In genomic region chr2:44267269-44268258, GRCh38 we compare ENCODE assay signal across 11 cellular contexts. TPM values are rescaled to one million over a fixed set of nuclear protein-coding genes. Genes with fewer than 3 reads are reported as not detected.
DNase-seq lines count a peak whose midpoint lies in the region; ATAC-seq, FAIRE-seq and TF ChIP-seq lines count a peak whose summit lies in the region.
"Had no signal": no experiment of that assay in that cellular context is flagged by ENCODE, and none has a peak within 500 bp of the region (broad histone marks: within the 10 kb centered on the region; RNA-seq: fewer than 3 reads in every experiment).

No MANE protein-coding gene starts in this region.

- CTCF ChIA-PET in GM10248 (lab: Yijun Ruan, JAX): interaction anchor here (1.5 to 3.7 kb wide), 2 partner anchors 24 to 28 kb away, joined by 4 to 9 read pairs; no protein-coding TSS in a partner anchor

- no peaks in the 10 kb centered on the region for H4K20me1 ChIP-seq in GM23248 (ENCODE audit: insufficient read depth)

- peak overlapping the region; percentile 43 for H3K4me2 ChIP-seq in GM23248 (ENCODE audit: unreplicated experiment)

- no peak for ATAC-seq in HG03457 (IDR thresholded peaks at IDR 0.05; ENCODE audit: unreplicated experiment)
- no peak for ATAC-seq in GM18909 (IDR thresholded peaks at IDR 0.05; ENCODE audit: poor library complexity, unreplicated experiment)
- ATAC-seq: activated CD8-positive, alpha-beta T cell treated with anti-CD3 and anti-CD28 coated beads for 36 hours had no signal

- H3K27me3 ChIP-seq in GM23248 (replicated peaks; ENCODE audit: insufficient read depth): no peaks in the 10 kb centered on the region
- H3K27me3 ChIP-seq in bronchial epithelial cell (ENCODE audit: control insufficient read depth, insufficient read depth, low read length): no peaks in the 10 kb centered on the region
- no peaks in the 10 kb centered on the region for H3K27me3 ChIP-seq in kidney epithelial cell (ENCODE audit: control insufficient read depth, insufficient read depth, low read length)
- no peaks in the 10 kb centered on the region for H3K27me3 ChIP-seq in skeletal muscle tissue (ENCODE audit: control insufficient read depth in 3 of 3, insufficient read depth in 3 of 3, low read length in 3 of 3)

- peak overlapping the region; percentile 17; the same call in 1 of the 2 replicates for H3K4me3 ChIP-seq in GM23248
- no peak overlapping the region for H3K4me3 ChIP-seq in bronchial epithelial cell (ENCODE audit: low read depth, low read length)
- H3K4me3 ChIP-seq in kidney epithelial cell (ENCODE audit: low read depth, low read length): no peak overlapping the region
- H3K4me3 ChIP-seq in skeletal muscle tissue (ENCODE audit: low read length in 3 of 3): peak overlapping the region in 1 of 3 donors; percentile 7
- H3K4me3 ChIP-seq: SK-N-MC had no signal

- FAIRE-seq in bronchial epithelial cell (lab: Jason Lieb, UNC): peak; percentile 28

- H3K9ac ChIP-seq in GM23248: no peak overlapping the region
- H3K9ac ChIP-seq in skeletal muscle tissue (ENCODE audit: low read depth in 1 of 3, low read length in 3 of 3): peak overlapping the region in 2 of 3 donors; percentile 10 to 16

- WGBS in GM23248 (ENCODE audit: low coverage in 1 of 2, low lambda C conversion rate in 2 of 2, missing lambda C conversion rate in 2 of 2), 2 experiments: 49 to 50% methylated on average over 8 of the region's 8 CpGs

- H3K27ac ChIP-seq in GM23248 (peak overlapping the region; percentile 42), skeletal muscle tissue (ENCODE audit: low read depth, low read length) (peak overlapping the region; percentile 80)
- H3K27ac ChIP-seq: SK-N-MC had no signal

- H2AFZ ChIP-seq in GM23248: peak overlapping the region; percentile 53

- H3K79me2 ChIP-seq in GM23248 (ENCODE audit: insufficient read depth): no peaks in the 10 kb centered on the region

- H3K4me1 ChIP-seq in GM23248 (ENCODE audit: insufficient read depth) (peaks cover 15% of the 10 kb centered on the region), skeletal muscle tissue (ENCODE audit: control insufficient read depth in 3 of 3, insufficient read depth in 3 of 3, low read length in 3 of 3) (peaks cover 5 to 16% (median 14%) of the 10 kb centered on the region in 3 donors)

- POLR2A ChIA-PET in GM10248 (lab: Yijun Ruan, JAX): no interaction called here

- no peaks in the 10 kb centered on the region for H3K9me3 ChIP-seq in GM23248 (ENCODE audit: low read depth)
- H3K9me3 ChIP-seq in skeletal muscle tissue (ENCODE audit: control insufficient read depth in 3 of 3, low read length in 3 of 3): no peaks in the 10 kb centered on the region

- in situ Hi-C loops in GM23248 (cut with MboI): no loop called here

- peak; percentile 52 for DNase-seq in GM23248
- DNase-seq in bronchial epithelial cell (ENCODE audit: low read depth): no peak
- peak; percentile 16 for DNase-seq in kidney epithelial cell (ENCODE audit: low read depth)
- DNase-seq in HUDEP-2 (lab: John Stamatoyannopoulos, UW; ENCODE audit: unreplicated experiment in 76 of 76): no peak
- no peak for DNase-seq in GM10248 (ENCODE audit: extremely low spot score)
- DNase-seq: activated CD8-positive, alpha-beta T cell treated with anti-CD3 and anti-CD28 coated beads for 36 hours; NCI-H2107 had no signal

- TF ChIP-seq CTCF in bronchial epithelial cell (IDR thresholded peaks at IDR 0.05; ENCODE audit: insufficient read depth, low read length, severe bottlenecking) (no peak), kidney epithelial cell (IDR thresholded peaks at IDR 0.05; ENCODE audit: insufficient read depth, low read length, poor library complexity, severe bottlenecking) (no peak), GM10248 (IDR thresholded peaks at IDR 0.05; ENCODE audit: control extremely low read depth, extremely low read depth, low read depth, missing control alignments) (no peak)

- H3K36me3 ChIP-seq in GM23248 (ENCODE audit: low read depth) (no peaks in the 10 kb centered on the region), bronchial epithelial cell (ENCODE audit: control insufficient read depth, insufficient read depth, low read length) (no peaks in the 10 kb centered on the region), kidney epithelial cell (ENCODE audit: control insufficient read depth, insufficient read depth, low read length) (no peaks in the 10 kb centered on the region), skeletal muscle tissue (ENCODE audit: control insufficient read depth in 3 of 3, insufficient read depth in 3 of 3, low read length in 3 of 3) (no peaks in the 10 kb centered on the region)

- H3F3A ChIP-seq in GM23248 (ENCODE audit: insufficient read depth): peaks cover 17% of the 10 kb centered on the region; the same call in 1 of the 2 replicates

- H3K9me2 ChIP-seq in GM23248 (ENCODE audit: insufficient read depth): no peaks in the 10 kb centered on the region

RNA-seq across cellular contexts. Expression of gene SLC3A1, which starts 7.7 kb away (rescaled TPM):
- total RNA-seq in GM23248 (2014; rRNA removed; shearing (Covaris generic)): not detected in 2 replicates
- 0.16 and 0.31 TPM in 2 replicates for polyA plus RNA-seq in GM23248 (2016; fragmentation: Nextera tagmentation; extraction: Ambion mirVana)
- not detected in 2 replicates for total RNA-seq in bronchial epithelial cell
- total RNA-seq in kidney epithelial cell: 0.34 and 0.92 TPM in 2 replicates
- not detected for total RNA-seq in skeletal muscle tissue

Comparison
In these comparisons a context has a peak if more than half of its experiments do, and no peak if none do; other contexts are left out.
1. DNase-seq: peak in GM23248 (single experiment) and kidney epithelial cell (single experiment); none in bronchial epithelial cell (single experiment), HUDEP-2 (0 of 76) and GM10248 (single experiment).